Comparison of ENCODE assay signal across 1 cellular context in the genomic region with DNA sequence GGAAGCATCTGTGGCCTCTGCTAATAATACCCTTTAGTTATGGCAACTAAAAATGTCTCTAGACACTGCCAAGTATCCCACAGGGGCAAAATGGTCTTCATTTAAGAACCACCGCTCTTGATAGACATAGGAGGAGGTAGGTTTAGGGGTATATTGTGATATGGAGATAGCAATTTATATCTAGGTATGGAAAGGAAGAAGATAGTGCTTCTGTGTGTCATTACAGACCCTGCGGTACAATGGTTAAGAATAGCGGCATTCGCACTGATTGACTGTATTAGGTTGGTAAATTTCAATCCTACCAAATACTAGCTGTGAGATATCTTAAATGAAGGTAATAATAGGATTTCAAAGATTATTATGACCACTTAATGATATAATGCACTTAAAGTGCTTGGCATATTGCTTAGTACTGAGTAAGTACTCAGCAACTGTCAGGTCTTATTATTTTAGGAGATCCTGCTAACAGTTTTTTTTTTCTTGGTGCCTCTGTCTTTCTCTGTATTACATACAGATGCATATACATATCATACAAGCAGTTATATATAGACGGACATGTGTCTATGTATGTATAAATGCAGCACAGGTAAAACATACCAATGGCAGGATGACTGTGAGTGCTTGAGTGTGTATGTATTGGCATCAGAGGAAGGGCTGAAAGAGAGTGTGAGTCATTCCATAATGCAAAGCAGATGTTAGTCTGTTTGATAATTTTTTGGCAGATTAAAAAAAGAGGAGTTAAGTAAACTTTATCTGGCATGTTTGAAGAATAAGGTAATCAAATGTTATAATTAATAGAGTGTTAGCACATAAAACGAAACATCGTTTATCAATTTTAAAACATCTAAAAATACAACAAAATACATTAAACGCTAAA.
TF ChIP-seq lines count a peak whose summit lies in the region.

No MANE protein-coding gene starts in this region.

TF ChIP-seq in GM23338, 12 proteins besides CTCF, POLR2A, EP300 and RAD21 (continued from another document):
- TF ChIP-seq, protein P1, sequence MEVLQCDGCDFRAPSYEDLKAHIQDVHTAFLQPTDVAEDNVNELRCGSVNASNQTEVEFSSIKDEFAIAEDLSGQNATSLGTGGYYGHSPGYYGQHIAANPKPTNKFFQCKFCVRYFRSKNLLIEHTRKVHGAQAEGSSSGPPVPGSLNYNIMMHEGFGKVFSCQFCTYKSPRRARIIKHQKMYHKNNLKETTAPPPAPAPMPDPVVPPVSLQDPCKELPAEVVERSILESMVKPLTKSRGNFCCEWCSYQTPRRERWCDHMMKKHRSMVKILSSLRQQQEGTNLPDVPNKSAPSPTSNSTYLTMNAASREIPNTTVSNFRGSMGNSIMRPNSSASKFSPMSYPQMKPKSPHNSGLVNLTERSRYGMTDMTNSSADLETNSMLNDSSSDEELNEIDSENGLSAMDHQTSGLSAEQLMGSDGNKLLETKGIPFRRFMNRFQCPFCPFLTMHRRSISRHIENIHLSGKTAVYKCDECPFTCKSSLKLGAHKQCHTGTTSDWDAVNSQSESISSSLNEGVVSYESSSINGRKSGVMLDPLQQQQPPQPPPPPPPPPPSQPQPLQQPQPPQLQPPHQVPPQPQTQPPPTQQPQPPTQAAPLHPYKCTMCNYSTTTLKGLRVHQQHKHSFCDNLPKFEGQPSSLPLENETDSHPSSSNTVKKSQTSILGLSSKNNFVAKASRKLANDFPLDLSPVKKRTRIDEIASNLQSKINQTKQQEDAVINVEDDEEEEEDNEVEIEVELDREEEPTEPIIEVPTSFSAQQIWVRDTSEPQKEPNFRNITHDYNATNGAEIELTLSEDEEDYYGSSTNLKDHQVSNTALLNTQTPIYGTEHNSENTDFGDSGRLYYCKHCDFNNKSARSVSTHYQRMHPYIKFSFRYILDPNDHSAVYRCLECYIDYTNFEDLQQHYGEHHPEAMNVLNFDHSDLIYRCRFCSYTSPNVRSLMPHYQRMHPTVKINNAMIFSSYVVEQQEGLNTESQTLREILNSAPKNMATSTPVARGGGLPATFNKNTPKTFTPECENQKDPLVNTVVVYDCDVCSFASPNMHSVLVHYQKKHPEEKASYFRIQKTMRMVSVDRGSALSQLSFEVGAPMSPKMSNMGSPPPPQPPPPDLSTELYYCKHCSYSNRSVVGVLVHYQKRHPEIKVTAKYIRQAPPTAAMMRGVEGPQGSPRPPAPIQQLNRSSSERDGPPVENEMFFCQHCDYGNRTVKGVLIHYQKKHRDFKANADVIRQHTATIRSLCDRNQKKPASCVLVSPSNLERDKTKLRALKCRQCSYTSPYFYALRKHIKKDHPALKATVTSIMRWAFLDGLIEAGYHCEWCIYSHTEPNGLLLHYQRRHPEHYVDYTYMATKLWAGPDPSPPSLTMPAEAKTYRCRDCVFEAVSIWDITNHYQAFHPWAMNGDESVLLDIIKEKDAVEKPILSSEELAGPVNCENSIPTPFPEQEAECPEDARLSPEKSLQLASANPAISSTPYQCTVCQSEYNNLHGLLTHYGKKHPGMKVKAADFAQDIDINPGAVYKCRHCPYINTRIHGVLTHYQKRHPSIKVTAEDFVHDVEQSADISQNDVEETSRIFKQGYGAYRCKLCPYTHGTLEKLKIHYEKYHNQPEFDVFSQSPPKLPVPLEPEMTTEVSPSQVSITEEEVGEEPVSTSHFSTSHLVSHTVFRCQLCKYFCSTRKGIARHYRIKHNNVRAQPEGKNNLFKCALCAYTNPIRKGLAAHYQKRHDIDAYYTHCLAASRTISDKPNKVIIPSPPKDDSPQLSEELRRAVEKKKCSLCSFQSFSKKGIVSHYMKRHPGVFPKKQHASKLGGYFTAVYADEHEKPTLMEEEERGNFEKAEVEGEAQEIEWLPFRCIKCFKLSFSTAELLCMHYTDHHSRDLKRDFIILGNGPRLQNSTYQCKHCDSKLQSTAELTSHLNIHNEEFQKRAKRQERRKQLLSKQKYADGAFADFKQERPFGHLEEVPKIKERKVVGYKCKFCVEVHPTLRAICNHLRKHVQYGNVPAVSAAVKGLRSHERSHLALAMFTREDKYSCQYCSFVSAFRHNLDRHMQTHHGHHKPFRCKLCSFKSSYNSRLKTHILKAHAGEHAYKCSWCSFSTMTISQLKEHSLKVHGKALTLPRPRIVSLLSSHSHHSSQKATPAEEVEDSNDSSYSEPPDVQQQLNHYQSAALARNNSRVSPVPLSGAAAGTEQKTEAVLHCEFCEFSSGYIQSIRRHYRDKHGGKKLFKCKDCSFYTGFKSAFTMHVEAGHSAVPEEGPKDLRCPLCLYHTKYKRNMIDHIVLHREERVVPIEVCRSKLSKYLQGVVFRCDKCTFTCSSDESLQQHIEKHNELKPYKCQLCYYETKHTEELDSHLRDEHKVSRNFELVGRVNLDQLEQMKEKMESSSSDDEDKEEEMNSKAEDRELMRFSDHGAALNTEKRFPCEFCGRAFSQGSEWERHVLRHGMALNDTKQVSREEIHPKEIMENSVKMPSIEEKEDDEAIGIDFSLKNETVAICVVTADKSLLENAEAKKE (CRISPR knock-in tag; IDR thresholded peaks at IDR 0.05): no peak
- no peak for TF ChIP-seq EZH2 (IDR thresholded peaks at IDR 0.05; ENCODE audit: low read depth, unreplicated experiment)
- TF ChIP-seq NANOG (IDR thresholded peaks at IDR 0.05; ENCODE audit: borderline replicate concordance): no peak
- TF ChIP-seq ZNF114 (CRISPR knock-in tag; IDR thresholded peaks at IDR 0.05): no peak
- TF ChIP-seq STAT1 (IDR thresholded peaks at IDR 0.05; ENCODE audit: unreplicated experiment): no peak
- no peak for TF ChIP-seq CREB1 (CRISPR knock-in tag; IDR thresholded peaks at IDR 0.05; ENCODE audit: low read depth)
- no peak for TF ChIP-seq ZNF331 (CRISPR knock-in tag; IDR thresholded peaks at IDR 0.05; ENCODE audit: low read depth)
